1 cellular context compared by ENCODE assay signal in the genomic region with DNA sequence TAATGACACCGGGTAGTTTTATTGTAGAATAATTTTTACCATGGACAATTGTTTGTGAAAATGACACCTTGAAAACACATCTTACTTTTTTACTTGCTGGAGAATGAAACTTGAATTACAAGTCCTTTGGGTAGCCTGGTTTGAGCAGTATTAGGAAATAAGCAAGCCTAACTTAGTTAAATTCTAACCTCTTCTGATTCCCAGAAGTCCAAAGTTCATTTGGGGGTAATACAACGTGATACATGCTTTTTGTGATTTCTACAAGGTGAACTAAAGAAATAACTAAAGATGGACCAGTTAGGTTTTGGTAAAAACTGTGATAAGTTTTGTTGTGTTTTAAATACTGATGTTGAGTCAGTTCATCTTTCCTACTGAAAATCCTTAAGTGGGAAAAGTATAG.
TF ChIP-seq lines count a peak whose summit lies in the region.

No MANE protein-coding gene starts in this region.

TF ChIP-seq in HepG2, 621 proteins besides CTCF, POLR2A, EP300 and RAD21 (continued from another document and continues in another):
- TF ChIP-seq, protein P1, sequence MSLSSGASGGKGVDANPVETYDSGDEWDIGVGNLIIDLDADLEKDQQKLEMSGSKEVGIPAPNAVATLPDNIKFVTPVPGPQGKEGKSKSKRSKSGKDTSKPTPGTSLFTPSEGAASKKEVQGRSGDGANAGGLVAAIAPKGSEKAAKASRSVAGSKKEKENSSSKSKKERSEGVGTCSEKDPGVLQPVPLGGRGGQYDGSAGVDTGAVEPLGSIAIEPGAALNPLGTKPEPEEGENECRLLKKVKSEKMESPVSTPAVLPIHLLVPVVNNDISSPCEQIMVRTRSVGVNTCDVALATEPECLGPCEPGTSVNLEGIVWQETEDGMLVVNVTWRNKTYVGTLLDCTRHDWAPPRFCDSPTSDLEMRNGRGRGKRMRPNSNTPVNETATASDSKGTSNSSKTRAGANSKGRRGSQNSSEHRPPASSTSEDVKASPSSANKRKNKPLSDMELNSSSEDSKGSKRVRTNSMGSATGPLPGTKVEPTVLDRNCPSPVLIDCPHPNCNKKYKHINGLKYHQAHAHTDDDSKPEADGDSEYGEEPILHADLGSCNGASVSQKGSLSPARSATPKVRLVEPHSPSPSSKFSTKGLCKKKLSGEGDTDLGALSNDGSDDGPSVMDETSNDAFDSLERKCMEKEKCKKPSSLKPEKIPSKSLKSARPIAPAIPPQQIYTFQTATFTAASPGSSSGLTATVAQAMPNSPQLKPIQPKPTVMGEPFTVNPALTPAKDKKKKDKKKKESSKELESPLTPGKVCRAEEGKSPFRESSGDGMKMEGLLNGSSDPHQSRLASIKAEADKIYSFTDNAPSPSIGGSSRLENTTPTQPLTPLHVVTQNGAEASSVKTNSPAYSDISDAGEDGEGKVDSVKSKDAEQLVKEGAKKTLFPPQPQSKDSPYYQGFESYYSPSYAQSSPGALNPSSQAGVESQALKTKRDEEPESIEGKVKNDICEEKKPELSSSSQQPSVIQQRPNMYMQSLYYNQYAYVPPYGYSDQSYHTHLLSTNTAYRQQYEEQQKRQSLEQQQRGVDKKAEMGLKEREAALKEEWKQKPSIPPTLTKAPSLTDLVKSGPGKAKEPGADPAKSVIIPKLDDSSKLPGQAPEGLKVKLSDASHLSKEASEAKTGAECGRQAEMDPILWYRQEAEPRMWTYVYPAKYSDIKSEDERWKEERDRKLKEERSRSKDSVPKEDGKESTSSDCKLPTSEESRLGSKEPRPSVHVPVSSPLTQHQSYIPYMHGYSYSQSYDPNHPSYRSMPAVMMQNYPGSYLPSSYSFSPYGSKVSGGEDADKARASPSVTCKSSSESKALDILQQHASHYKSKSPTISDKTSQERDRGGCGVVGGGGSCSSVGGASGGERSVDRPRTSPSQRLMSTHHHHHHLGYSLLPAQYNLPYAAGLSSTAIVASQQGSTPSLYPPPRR (CRISPR knock-in tag; IDR thresholded peaks at IDR 0.05; ENCODE audit: borderline replicate concordance) = no peak
- TF ChIP-seq SRSF9 (IDR thresholded peaks at IDR 0.05; ENCODE audit: borderline replicate concordance, insufficient read depth, low read depth, low read length, poor library complexity, severe bottlenecking) = no peak
- 0 out of 2 replicates have a peak, but pooled peaks have one; percentile 46 for TF ChIP-seq NCOA2 (CRISPR knock-in tag; IDR thresholded peaks at IDR 0.05)
- TF ChIP-seq TRIM24 (CRISPR knock-in tag; IDR thresholded peaks at IDR 0.05) = no peak
- peak; percentile 76 for TF ChIP-seq HNF4A (CRISPR knock-in tag; IDR thresholded peaks at IDR 0.05)
- no peak for TF ChIP-seq ZNF264 (CRISPR knock-in tag; IDR thresholded peaks at IDR 0.05)
- TF ChIP-seq ATF1 (CRISPR knock-in tag; IDR thresholded peaks at IDR 0.05) = no peak
- no peak for TF ChIP-seq ZNF747 (CRISPR knock-in tag; IDR thresholded peaks at IDR 0.05; ENCODE audit: borderline replicate concordance)
- peak; percentile 60 for TF ChIP-seq HNF4G (IDR thresholded peaks at IDR 0.05; ENCODE audit: borderline replicate concordance, low read depth, low read length)
- no peak for TF ChIP-seq HNF4G (CRISPR knock-in tag; IDR thresholded peaks at IDR 0.05; ENCODE audit: borderline replicate concordance, low read depth)
- no peak for TF ChIP-seq ZBTB1 (CRISPR knock-in tag; IDR thresholded peaks at IDR 0.05; ENCODE audit: borderline replicate concordance)
- TF ChIP-seq MIER2 (CRISPR knock-in tag; IDR thresholded peaks at IDR 0.05) = no peak
- TF ChIP-seq KMT2B (CRISPR knock-in tag; IDR thresholded peaks at IDR 0.05) = no peak
- TF ChIP-seq, protein P2, sequence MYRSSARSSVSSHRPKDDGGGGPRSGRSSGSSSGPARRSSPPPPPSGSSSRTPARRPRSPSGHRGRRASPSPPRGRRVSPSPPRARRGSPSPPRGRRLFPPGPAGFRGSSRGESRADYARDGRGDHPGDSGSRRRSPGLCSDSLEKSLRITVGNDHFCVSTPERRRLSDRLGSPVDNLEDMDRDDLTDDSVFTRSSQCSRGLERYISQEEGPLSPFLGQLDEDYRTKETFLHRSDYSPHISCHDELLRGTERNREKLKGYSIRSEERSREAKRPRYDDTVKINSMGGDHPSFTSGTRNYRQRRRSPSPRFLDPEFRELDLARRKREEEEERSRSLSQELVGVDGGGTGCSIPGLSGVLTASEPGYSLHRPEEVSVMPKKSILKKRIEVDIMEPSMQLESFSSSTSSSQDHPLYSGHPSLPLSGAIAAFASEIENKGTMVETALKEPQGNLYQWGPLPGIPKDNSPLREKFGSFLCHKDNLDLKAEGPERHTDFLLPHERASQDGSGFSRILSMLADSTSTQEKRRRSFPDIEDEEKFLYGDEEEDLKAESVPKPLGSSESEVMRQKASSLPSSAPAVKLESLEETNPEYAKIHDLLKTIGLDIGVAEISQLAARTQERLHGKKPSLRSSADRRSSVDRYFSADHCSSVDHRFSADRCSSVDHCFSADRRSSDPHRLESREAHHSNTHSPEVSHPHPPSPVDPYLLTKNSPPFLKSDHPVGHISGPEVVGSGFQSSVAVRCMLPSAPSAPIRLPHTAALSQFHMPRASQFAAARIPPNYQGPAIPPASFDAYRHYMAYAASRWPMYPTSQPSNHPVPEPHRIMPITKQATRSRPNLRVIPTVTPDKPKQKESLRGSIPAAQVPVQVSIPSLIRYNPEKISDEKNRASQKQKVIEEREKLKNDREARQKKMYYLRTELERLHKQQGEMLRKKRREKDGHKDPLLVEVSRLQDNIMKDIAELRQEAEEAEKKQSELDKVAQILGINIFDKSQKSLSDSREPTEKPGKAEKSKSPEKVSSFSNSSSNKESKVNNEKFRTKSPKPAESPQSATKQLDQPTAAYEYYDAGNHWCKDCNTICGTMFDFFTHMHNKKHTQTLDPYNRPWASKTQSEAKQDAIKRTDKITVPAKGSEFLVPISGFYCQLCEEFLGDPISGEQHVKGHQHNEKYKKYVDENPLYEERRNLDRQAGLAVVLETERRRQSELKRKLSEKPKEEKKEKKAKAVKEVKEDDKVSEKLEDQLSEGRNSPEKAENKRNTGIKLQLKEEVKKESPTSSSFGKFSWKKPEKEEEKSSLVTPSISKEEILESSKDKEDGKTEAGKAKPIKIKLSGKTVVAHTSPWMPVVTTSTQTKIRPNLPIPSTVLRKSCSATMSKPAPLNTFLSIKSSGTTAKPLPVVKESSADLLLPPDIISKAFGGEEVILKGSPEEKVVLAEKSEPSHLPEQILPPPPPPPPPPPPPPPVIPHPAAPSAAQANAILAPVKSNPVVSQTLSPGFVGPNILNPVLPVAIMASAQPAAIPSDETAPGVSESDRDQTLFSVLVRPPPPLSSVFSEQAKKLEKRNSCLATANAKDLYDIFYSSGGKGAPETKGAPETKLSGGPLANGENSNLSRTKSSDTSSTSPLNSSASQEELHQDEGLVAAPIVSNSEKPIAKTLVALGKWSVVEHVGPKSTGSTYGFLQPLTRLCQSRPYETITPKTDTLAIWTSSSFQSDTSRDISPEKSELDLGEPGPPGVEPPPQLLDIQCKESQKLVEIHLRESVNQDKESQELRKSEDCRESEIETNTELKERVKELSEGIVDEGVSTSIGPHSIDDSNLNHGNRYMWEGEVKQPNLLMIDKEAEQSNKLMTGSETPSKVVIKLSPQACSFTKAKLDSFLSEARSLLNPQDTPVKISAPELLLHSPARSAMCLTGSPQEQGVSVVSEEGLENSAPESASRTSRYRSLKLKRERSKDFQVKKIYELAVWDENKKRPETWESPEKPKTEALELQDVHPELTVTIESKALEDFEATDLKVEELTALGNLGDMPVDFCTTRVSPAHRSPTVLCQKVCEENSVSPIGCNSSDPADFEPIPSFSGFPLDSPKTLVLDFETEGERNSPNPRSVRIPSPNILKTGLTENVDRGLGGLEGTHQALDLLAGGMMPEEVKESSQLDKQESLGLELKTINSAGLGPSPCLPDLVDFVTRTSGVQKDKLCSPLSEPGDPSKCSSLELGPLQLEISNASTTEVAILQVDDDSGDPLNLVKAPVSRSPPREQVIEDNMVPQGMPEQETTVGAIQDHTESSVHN (CRISPR knock-in tag; IDR thresholded peaks at IDR 0.05) = no peak
- TF ChIP-seq HDAC2 (CRISPR knock-in tag; IDR thresholded peaks at IDR 0.05) = no peak
- TF ChIP-seq ELF3 (CRISPR knock-in tag; IDR thresholded peaks at IDR 0.05) = peak; percentile 40; the same call in 1 of the 2 replicates
- TF ChIP-seq, protein P3, sequence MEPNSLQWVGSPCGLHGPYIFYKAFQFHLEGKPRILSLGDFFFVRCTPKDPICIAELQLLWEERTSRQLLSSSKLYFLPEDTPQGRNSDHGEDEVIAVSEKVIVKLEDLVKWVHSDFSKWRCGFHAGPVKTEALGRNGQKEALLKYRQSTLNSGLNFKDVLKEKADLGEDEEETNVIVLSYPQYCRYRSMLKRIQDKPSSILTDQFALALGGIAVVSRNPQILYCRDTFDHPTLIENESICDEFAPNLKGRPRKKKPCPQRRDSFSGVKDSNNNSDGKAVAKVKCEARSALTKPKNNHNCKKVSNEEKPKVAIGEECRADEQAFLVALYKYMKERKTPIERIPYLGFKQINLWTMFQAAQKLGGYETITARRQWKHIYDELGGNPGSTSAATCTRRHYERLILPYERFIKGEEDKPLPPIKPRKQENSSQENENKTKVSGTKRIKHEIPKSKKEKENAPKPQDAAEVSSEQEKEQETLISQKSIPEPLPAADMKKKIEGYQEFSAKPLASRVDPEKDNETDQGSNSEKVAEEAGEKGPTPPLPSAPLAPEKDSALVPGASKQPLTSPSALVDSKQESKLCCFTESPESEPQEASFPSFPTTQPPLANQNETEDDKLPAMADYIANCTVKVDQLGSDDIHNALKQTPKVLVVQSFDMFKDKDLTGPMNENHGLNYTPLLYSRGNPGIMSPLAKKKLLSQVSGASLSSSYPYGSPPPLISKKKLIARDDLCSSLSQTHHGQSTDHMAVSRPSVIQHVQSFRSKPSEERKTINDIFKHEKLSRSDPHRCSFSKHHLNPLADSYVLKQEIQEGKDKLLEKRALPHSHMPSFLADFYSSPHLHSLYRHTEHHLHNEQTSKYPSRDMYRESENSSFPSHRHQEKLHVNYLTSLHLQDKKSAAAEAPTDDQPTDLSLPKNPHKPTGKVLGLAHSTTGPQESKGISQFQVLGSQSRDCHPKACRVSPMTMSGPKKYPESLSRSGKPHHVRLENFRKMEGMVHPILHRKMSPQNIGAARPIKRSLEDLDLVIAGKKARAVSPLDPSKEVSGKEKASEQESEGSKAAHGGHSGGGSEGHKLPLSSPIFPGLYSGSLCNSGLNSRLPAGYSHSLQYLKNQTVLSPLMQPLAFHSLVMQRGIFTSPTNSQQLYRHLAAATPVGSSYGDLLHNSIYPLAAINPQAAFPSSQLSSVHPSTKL (CRISPR knock-in tag; IDR thresholded peaks at IDR 0.05) = peak; percentile 61
- TF ChIP-seq ZKSCAN8 (CRISPR knock-in tag; IDR thresholded peaks at IDR 0.05; ENCODE audit: borderline replicate concordance) = 0 out of 2 replicates have a peak, but pooled peaks have one; percentile 14
- TF ChIP-seq, protein P4, sequence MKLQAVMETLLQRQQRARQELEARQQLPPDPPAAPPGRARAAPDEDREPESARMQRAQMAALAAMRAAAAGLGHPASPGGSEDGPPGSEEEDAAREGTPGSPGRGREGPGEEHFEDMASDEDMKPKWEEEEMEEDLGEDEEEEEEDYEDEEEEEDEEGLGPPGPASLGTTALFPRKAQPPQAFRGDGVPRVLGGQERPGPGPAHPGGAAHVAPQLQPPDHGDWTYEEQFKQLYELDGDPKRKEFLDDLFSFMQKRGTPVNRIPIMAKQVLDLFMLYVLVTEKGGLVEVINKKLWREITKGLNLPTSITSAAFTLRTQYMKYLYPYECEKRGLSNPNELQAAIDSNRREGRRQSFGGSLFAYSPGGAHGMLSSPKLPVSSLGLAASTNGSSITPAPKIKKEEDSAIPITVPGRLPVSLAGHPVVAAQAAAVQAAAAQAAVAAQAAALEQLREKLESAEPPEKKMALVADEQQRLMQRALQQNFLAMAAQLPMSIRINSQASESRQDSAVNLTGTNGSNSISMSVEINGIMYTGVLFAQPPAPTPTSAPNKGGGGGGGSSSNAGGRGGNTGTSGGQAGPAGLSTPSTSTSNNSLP (IDR thresholded peaks at IDR 0.05; ENCODE audit: low read depth, low read length) = peak; percentile 20; the same call in 1 of the 2 replicates
- TF ChIP-seq, protein P5, sequence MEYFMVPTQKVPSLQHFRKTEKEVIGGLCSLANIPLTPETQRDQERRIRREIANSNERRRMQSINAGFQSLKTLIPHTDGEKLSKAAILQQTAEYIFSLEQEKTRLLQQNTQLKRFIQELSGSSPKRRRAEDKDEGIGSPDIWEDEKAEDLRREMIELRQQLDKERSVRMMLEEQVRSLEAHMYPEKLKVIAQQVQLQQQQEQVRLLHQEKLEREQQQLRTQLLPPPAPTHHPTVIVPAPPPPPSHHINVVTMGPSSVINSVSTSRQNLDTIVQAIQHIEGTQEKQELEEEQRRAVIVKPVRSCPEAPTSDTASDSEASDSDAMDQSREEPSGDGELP (IDR thresholded peaks at IDR 0.05; ENCODE audit: borderline replicate concordance, low read depth) = peak; percentile 13; the same call in 1 of the 2 replicates
- TF ChIP-seq, protein P6, sequence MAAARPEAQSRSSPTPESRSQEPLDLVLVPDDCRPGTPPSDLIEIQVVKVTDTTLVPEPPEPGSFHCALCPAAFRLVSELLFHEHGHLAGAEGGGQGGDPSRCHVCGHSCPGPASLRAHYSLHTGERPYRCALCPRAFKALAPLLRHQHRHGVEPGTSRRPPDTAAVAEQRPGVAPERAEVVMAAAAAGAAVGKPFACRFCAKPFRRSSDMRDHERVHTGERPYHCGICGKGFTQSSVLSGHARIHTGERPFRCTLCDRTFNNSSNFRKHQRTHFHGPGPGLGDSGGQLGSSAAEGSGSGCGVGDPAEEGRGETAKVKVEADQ (CRISPR knock-in tag; IDR thresholded peaks at IDR 0.05; ENCODE audit: borderline replicate concordance) = no peak
- TF ChIP-seq LCORL (IDR thresholded peaks at IDR 0.05) = no peak
- TF ChIP-seq LCORL (CRISPR knock-in tag; IDR thresholded peaks at IDR 0.05) = no peak
- no peak for TF ChIP-seq ZNF629 (CRISPR knock-in tag; conservative IDR thresholded peaks at IDR 0.05)
- TF ChIP-seq KAT8 (CRISPR knock-in tag; IDR thresholded peaks at IDR 0.05) = no peak
- TF ChIP-seq ZNF432 (CRISPR knock-in tag; IDR thresholded peaks at IDR 0.05; ENCODE audit: borderline replicate concordance) = no peak
- no peak for TF ChIP-seq ZNF468 (CRISPR knock-in tag; IDR thresholded peaks at IDR 0.05)
- no peak for TF ChIP-seq ZZZ3 (CRISPR knock-in tag; IDR thresholded peaks at IDR 0.05; ENCODE audit: borderline replicate concordance)
- TF ChIP-seq SIN3A (IDR thresholded peaks at IDR 0.05; ENCODE audit: borderline replicate concordance, low read depth, low read length) = no peak
- no peak for TF ChIP-seq HCFC1 (IDR thresholded peaks at IDR 0.05; ENCODE audit: low read depth, low read length)
- TF ChIP-seq PAWR (CRISPR knock-in tag; IDR thresholded peaks at IDR 0.05; ENCODE audit: borderline replicate concordance) = no peak
- peak; percentile 9; the same call in 1 of the 2 replicates for TF ChIP-seq PPARG (CRISPR knock-in tag; conservative IDR thresholded peaks at IDR 0.05)
- TF ChIP-seq ZNF780A (CRISPR knock-in tag; IDR thresholded peaks at IDR 0.05) = no peak
- no peak for TF ChIP-seq SOX13 (IDR thresholded peaks at IDR 0.05)
- peak in 1 of 2 experiments; percentile 59; a peak in 2 of 4 replicates for TF ChIP-seq SOX13 (CRISPR knock-in tag; conservative IDR thresholded peaks at IDR 0.05 in 1 of 2, IDR thresholded peaks at IDR 0.05 in 1 of 2)
- TF ChIP-seq, protein P7, sequence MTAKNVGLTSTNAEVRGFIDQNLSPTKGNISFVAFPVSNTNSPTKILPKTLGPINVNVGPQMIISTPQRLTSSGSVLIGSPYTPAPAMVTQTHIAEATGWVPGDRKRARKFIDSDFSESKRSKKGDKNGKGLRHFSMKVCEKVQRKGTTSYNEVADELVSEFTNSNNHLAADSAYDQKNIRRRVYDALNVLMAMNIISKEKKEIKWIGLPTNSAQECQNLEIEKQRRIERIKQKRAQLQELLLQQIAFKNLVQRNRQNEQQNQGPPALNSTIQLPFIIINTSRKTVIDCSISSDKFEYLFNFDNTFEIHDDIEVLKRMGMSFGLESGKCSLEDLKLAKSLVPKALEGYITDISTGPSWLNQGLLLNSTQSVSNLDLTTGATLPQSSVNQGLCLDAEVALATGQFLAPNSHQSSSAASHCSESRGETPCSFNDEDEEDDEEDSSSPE (CRISPR knock-in tag; IDR thresholded peaks at IDR 0.05) = peak; percentile 17; the same call in 1 of the 2 replicates
- no peak for TF ChIP-seq ZNF446 (CRISPR knock-in tag; IDR thresholded peaks at IDR 0.05)
- TF ChIP-seq PITX1 (CRISPR knock-in tag; IDR thresholded peaks at IDR 0.05) = no peak
